In the genomic region with DNA sequence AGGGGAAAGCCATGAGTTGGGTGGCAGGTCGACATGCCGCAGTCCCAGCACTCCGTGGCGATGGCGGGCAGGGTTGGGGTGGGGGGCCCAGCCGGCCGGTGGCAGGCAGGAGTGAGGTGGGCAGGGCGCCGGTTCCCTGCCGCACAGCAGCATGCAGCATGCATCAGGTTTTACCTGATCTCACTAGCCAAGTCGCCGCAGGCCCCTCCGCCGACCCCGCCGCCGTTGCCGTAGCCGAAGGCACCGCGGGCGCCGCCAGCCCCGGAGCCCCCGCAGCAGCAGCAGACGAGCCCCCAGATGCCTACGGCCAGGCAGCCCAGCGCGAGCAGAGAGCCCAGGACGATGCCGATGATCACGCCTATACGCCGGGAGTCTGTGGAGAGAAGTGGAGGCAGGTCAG, we compare ENCODE assay signal across 16 cellular contexts. TPM values are rescaled to one million over a fixed set of nuclear protein-coding genes. Genes with fewer than 3 reads are reported as not detected.
A peak's percentile ranks its signal among the peaks of the same experiment; 100 is the strongest.
DNase-seq lines count a peak whose midpoint lies in the region; ATAC-seq and TF ChIP-seq lines count a peak whose summit lies in the region.
"Had no signal": no experiment of that assay in that cellular context is flagged by ENCODE, and none has a peak within 500 bp of the region (broad histone marks: within the 10 kb centered on the region; RNA-seq: fewer than 3 reads in every experiment).

No MANE protein-coding gene starts in this region.

- H3K27me3 Mint-ChIP-seq in activated naive CD8-positive, alpha-beta T cell treated with anti-CD3 and anti-CD28 coated beads, Interleukin-2, amount 10 ng/mL, durations not matched to agents 7 days and 5 days: peaks cover 10% of the 10 kb centered on the region
- no peaks in the 10 kb centered on the region for H3K27me3 Mint-ChIP-seq in naive thymus-derived CD8-positive, alpha-beta T cell

- H3K9me3 ChIP-seq in right cardiac atrium (ENCODE audit: control insufficient read depth, low read length) (no peaks in the 10 kb centered on the region), heart left ventricle (no peaks in the 10 kb centered on the region), vagina (no peaks in the 10 kb centered on the region), uterus (no peaks in the 10 kb centered on the region)

- H3K4me1 Mint-ChIP-seq in activated naive CD8-positive, alpha-beta T cell treated with anti-CD3 and anti-CD28 coated beads, Interleukin-2, amount 10 ng/mL, durations not matched to agents 7 days and 5 days: peaks cover 13% of the 10 kb centered on the region
- H3K4me1 Mint-ChIP-seq in naive thymus-derived CD8-positive, alpha-beta T cell: peaks cover 19 to 34% (median 25%) of the 10 kb centered on the region in 4 donors

- ATAC-seq in right cardiac atrium (no peak), heart left ventricle (no peak), GM18873 (IDR thresholded peaks at IDR 0.05; ENCODE audit: low FRiP score, unreplicated experiment) (no peak)
- no peak for ATAC-seq in activated naive CD8-positive, alpha-beta T cell treated with anti-CD3 and anti-CD28 coated beads, Interleukin-2, amount 10 ng/mL, durations not matched to agents 7 days and 5 days (ENCODE audit: low read depth)
- ATAC-seq in naive thymus-derived CD8-positive, alpha-beta T cell: no peak

- H3K4me1 ChIP-seq in right cardiac atrium (ENCODE audit: control insufficient read depth, insufficient read depth, low read length) (no peaks in the 10 kb centered on the region), heart left ventricle (peaks cover 0 to 18% (median 11%) of the 10 kb centered on the region in 12 donors), vagina (peaks cover 43% of the 10 kb centered on the region), uterus (no peaks in the 10 kb centered on the region)

- TF ChIP-seq POLR2A in heart left ventricle (IDR thresholded peaks at IDR 0.05): no peak
- TF ChIP-seq POLR2A in vagina (IDR thresholded peaks at IDR 0.05): no peak
- no peak for TF ChIP-seq POLR2A in uterus (IDR thresholded peaks at IDR 0.05)

- H3K27me3 ChIP-seq in right cardiac atrium (ENCODE audit: control insufficient read depth, insufficient read depth): no peaks in the 10 kb centered on the region
- no peaks in the 10 kb centered on the region for H3K27me3 ChIP-seq in heart left ventricle
- H3K27me3 ChIP-seq in vagina: no peaks in the 10 kb centered on the region
- H3K27me3 ChIP-seq in uterus: no peaks in the 10 kb centered on the region

- no peak overlapping the region for H3K27ac ChIP-seq in right cardiac atrium (ENCODE audit: low read length)
- peak overlapping the region in 4 of 12 donors; percentile 97 to 99 (median 98) for H3K27ac ChIP-seq in heart left ventricle
- peak overlapping the region; percentile 92 for H3K27ac ChIP-seq in vagina
- H3K27ac ChIP-seq in uterus: peak overlapping the region in 1 of 2 donors; percentile 94

- H3K36me3 Mint-ChIP-seq in activated naive CD8-positive, alpha-beta T cell treated with anti-CD3 and anti-CD28 coated beads, Interleukin-2, amount 10 ng/mL, durations not matched to agents 7 days and 5 days: no peaks in the 10 kb centered on the region
- H3K36me3 Mint-ChIP-seq in naive thymus-derived CD8-positive, alpha-beta T cell: peaks cover 0 to 4% (median 0%) of the 10 kb centered on the region in 3 donors

- WGBS in right cardiac atrium: 88% methylated on average over 34 of the region's 34 CpGs
- 86 to 90% (median 88%) methylated on average over 33 to 34 of the region's 34 CpGs for WGBS in heart left ventricle, 4 donors

- no peak for TF ChIP-seq CTCF in heart left ventricle (IDR thresholded peaks at IDR 0.05)
- no peak for TF ChIP-seq CTCF in vagina (IDR thresholded peaks at IDR 0.05)
- TF ChIP-seq CTCF in uterus (IDR thresholded peaks at IDR 0.05): no peak

- no peak overlapping the region for H3K27ac Mint-ChIP-seq in activated naive CD8-positive, alpha-beta T cell treated with anti-CD3 and anti-CD28 coated beads, Interleukin-2, amount 10 ng/mL, durations not matched to agents 7 days and 5 days
- H3K27ac Mint-ChIP-seq in naive thymus-derived CD8-positive, alpha-beta T cell: peak overlapping the region in 9 of 10 donors; percentile 56 to 96 (median 91)

- POLR2A ChIA-PET in activated naive CD8-positive, alpha-beta T cell treated with anti-CD3 and anti-CD28 coated beads, Interleukin-2, amount 10 ng/mL, durations not matched to agents 7 days and 5 days (lab: Charles Lee): interaction anchor here (0.7 to 0.8 kb wide), 2 partner anchors 37 to 64 kb away, joined by 3 to 9 read pairs; no protein-coding TSS in a partner anchor
- POLR2A ChIA-PET in naive thymus-derived CD8-positive, alpha-beta T cell (lab: Charles Lee): interaction anchor here (1.2 kb wide), 2 partner anchors 56 to 69 kb away, joined by 4 to 7 read pairs; a partner anchor contains a TSS

- no peaks in the 10 kb centered on the region for H3K36me3 ChIP-seq in heart left ventricle
- no peaks in the 10 kb centered on the region for H3K36me3 ChIP-seq in vagina
- no peaks in the 10 kb centered on the region for H3K36me3 ChIP-seq in uterus

- no peak overlapping the region for H3K4me3 ChIP-seq in right cardiac atrium (ENCODE audit: low read length)
- peak overlapping the region in 3 of 12 donors; percentile 78 to 96 (median 88) for H3K4me3 ChIP-seq in heart left ventricle
- H3K4me3 ChIP-seq in vagina: peak overlapping the region; percentile 63 to 87
- H3K4me3 ChIP-seq in uterus: no peak overlapping the region

- H3K4me3 Mint-ChIP-seq in activated naive CD8-positive, alpha-beta T cell treated with anti-CD3 and anti-CD28 coated beads, Interleukin-2, amount 10 ng/mL, durations not matched to agents 7 days and 5 days: peak overlapping the region; percentile 84
- peak overlapping the region; percentile 37 to 98 (median 90) for H3K4me3 Mint-ChIP-seq in naive thymus-derived CD8-positive, alpha-beta T cell

- no peaks in the 10 kb centered on the region for H3K9me3 Mint-ChIP-seq in activated naive CD8-positive, alpha-beta T cell treated with anti-CD3 and anti-CD28 coated beads, Interleukin-2, amount 10 ng/mL, durations not matched to agents 7 days and 5 days
- H3K9me3 Mint-ChIP-seq in naive thymus-derived CD8-positive, alpha-beta T cell: no peaks in the 10 kb centered on the region
- H3K9me3 Mint-ChIP-seq: activated CD4-positive, alpha-beta T cell treated with anti-CD3 and anti-CD28 coated beads, Interleukin-2, amount 10 ng/mL, durations not matched to agents 7 days and 5 days had no signal

- DNase-seq in right cardiac atrium (peak in 2 of 3 donors; percentile 61 to 64), heart left ventricle (no peak), vagina (ENCODE audit: extremely low spot score in 2 of 2) (no peak), DMS153 treated with DMSO at 0.1 percent for 48 hours (lab: John Stamatoyannopoulos, UW; ENCODE audit: unreplicated experiment) (no peak), uterus (no peak)
- no peak for DNase-seq in activated naive CD8-positive, alpha-beta T cell treated with anti-CD3 and anti-CD28 coated beads, Interleukin-2, amount 10 ng/mL, durations not matched to agents 7 days and 5 days
- no peak for DNase-seq in naive thymus-derived CD8-positive, alpha-beta T cell
- DNase-seq: activated CD4-positive, alpha-beta T cell treated with anti-CD3 and anti-CD28 coated beads, Interleukin-2, amount 10 ng/mL, durations not matched to agents 7 days and 5 days; C1 segment of cervical spinal cord; KG1; NCI-H526 treated with DMSO at 0.1 percent for 48 hours had no signal

- intact Hi-C loops in right cardiac atrium (cut with DNase I): loop anchor here in 1 of 4 donors (10.0 kb wide), 1 partner anchor 69 kb away; a partner anchor contains a TSS
- intact Hi-C loops in heart left ventricle (cut with DNase I): loop anchor here in 7 of 10 donors (2.0 to 10.0 kb wide), 5 partner anchors 35 to 75 kb away; a partner anchor contains a TSS
- intact Hi-C loops in vagina (cut with DNase I): loop anchor here (5.0 kb wide), 1 partner anchor 72 kb away; a partner anchor contains a TSS
- intact Hi-C loops in uterus (cut with DNase I; ENCODE audit: low total_unique reads): no loop called here

RNA-seq across cellular contexts. Expression of a gene that starts 6.7 kb away (rescaled TPM):
- total RNA-seq in right cardiac atrium (under 1 TPM in 2 of 4 donors, not detected in 2; 0.19 to 0.23 TPM), heart left ventricle (not detected), vagina (not detected), uterus (under 1 TPM in 1 of 4 donors, not detected in 3; 0.37 TPM)
- polyA plus RNA-seq in right cardiac atrium (0.07 TPM), heart left ventricle (under 1 TPM in 1 of 2 donors, not detected in 1; 0.27 TPM)
- total RNA-seq in activated naive CD8-positive, alpha-beta T cell treated with anti-CD3 and anti-CD28 coated beads, Interleukin-2, amount 10 ng/mL, durations not matched to agents 7 days and 5 days: not detected
- not detected for total RNA-seq in naive thymus-derived CD8-positive, alpha-beta T cell
- polyA plus RNA-seq in naive thymus-derived CD8-positive, alpha-beta T cell: not detected
- total RNA-seq: activated CD4-positive, alpha-beta T cell treated with anti-CD3 and anti-CD28 coated beads, Interleukin-2, amount 10 ng/mL, durations not matched to agents 7 days and 5 days; G401; H1; mesenteric fat pad; T-helper 2 cell treated with Interferon-gamma antibody and Interleukin-4, amounts not matched to agents 100 ng/mL and 5 ng/mL, for 36 hours had no signal
- polyA plus RNA-seq: H1 had no signal

RNA-seq across cellular contexts. Expression of a gene that starts 29.0 kb away (rescaled TPM):
- total RNA-seq in right cardiac atrium: 1 to 10 TPM; 1.7 to 4.5 (median 2.3) TPM
- polyA plus RNA-seq in right cardiac atrium: 0.52 TPM
- 10 to 100 TPM in 1 of 9 donors, 1 to 10 TPM in 7, under 1 TPM in 1; 0.79 to 44.9 (median 1.8) TPM for total RNA-seq in heart left ventricle
- polyA plus RNA-seq in heart left ventricle: 1 to 10 TPM in 1 of 2 donors, under 1 TPM in 1; 0.50 to 1.5 TPM
- 1 to 10 TPM; 1.1 to 1.8 TPM for total RNA-seq in activated naive CD8-positive, alpha-beta T cell treated with anti-CD3 and anti-CD28 coated beads, Interleukin-2, amount 10 ng/mL, durations not matched to agents 7 days and 5 days
- under 1 TPM; 0.10 to 0.36 TPM for total RNA-seq in naive thymus-derived CD8-positive, alpha-beta T cell
- polyA plus RNA-seq in naive thymus-derived CD8-positive, alpha-beta T cell: 1 to 10 TPM in 1 of 3 donors, under 1 TPM in 2; 0.47 to 3.0 (median 0.64) TPM
- total RNA-seq in vagina: 1.5 TPM
- total RNA-seq in uterus: 1 to 10 TPM in 2 of 4 donors, under 1 TPM in 1, not detected in 1; 0.28 to 3.2 (median 1.1) TPM
- total RNA-seq: G401, H1 had no signal
- polyA plus RNA-seq: H1 had no signal

RNA-seq across cellular contexts. Expression of a gene that starts 44.3 kb away (rescaled TPM):
- total RNA-seq in right cardiac atrium (1 to 10 TPM; 3.4 to 5.6 (median 3.9) TPM), heart left ventricle (1 to 10 TPM in 1 of 9 donors, under 1 TPM in 6, not detected in 2; 0.31 to 1.8 (median 0.62) TPM), vagina (not detected), uterus (1 to 10 TPM in 2 of 4 donors, under 1 TPM in 1, not detected in 1; 0.97 to 3.6 (median 1.8) TPM)
- polyA plus RNA-seq in right cardiac atrium (9.4 TPM), heart left ventricle (1 to 10 TPM in 1 of 2 donors, under 1 TPM in 1; 0.29 to 1.3 TPM)
- 1 to 10 TPM; 1.3 to 1.6 TPM for total RNA-seq in activated naive CD8-positive, alpha-beta T cell treated with anti-CD3 and anti-CD28 coated beads, Interleukin-2, amount 10 ng/mL, durations not matched to agents 7 days and 5 days
- total RNA-seq in naive thymus-derived CD8-positive, alpha-beta T cell: 1 to 10 TPM; 1.3 to 1.5 TPM
- polyA plus RNA-seq in naive thymus-derived CD8-positive, alpha-beta T cell: under 1 TPM in 1 of 3 donors, not detected in 2; 0.33 TPM
- total RNA-seq: G401, H1 had no signal

RNA-seq across cellular contexts. Expression of a gene that starts 53.5 kb away (rescaled TPM):
- total RNA-seq in right cardiac atrium (under 1 TPM in 2 of 4 donors, not detected in 2; 0.50 to 0.54 TPM), heart left ventricle (1 to 10 TPM in 2 of 9 donors, under 1 TPM in 1, not detected in 6; 0.21 to 2.0 (median 1.9) TPM), vagina (not detected), uterus (1 to 10 TPM in 1 of 4 donors, under 1 TPM in 1, not detected in 2; 0.21 to 1.1 TPM)
- polyA plus RNA-seq in right cardiac atrium (0.11 TPM), heart left ventricle (not detected)
- total RNA-seq in activated naive CD8-positive, alpha-beta T cell treated with anti-CD3 and anti-CD28 coated beads, Interleukin-2, amount 10 ng/mL, durations not matched to agents 7 days and 5 days: 1 to 10 TPM; 6.0 to 7.3 TPM
- total RNA-seq in naive thymus-derived CD8-positive, alpha-beta T cell: 1 to 10 TPM; 2.1 TPM
- 100 to 1,000 TPM in 1 of 3 donors, 1 to 10 TPM in 2; 2.1 to 127 (median 6.6) TPM for polyA plus RNA-seq in naive thymus-derived CD8-positive, alpha-beta T cell
- total RNA-seq: G401; H1; mesenteric fat pad; T-helper 2 cell treated with Interferon-gamma antibody and Interleukin-4, amounts not matched to agents 100 ng/mL and 5 ng/mL, for 36 hours had no signal
- polyA plus RNA-seq: H1 had no signal

Comparison
In these comparisons a context has a peak if more than half of its experiments do, and no peak if none do; other contexts are left out.
1. DNase-seq: peak in right cardiac atrium (2 of 3); none in heart left ventricle (0 of 5), activated naive CD8-positive, alpha-beta T cell treated with anti-CD3 and anti-CD28 coated beads, Interleukin-2, amount 10 ng/mL, durations not matched to agents 7 days and 5 days (single experiment), naive thymus-derived CD8-positive, alpha-beta T cell (0 of 10), vagina (0 of 2), DMS153 treated with DMSO at 0.1 percent for 48 hours (single experiment) and uterus (0 of 2).
2. H3K4me3 ChIP-seq: peak in vagina (2 of 2); none in right cardiac atrium (single experiment) and uterus (0 of 2).